Comparison of ENCODE assay signal across 1 cellular context in the genomic region with DNA sequence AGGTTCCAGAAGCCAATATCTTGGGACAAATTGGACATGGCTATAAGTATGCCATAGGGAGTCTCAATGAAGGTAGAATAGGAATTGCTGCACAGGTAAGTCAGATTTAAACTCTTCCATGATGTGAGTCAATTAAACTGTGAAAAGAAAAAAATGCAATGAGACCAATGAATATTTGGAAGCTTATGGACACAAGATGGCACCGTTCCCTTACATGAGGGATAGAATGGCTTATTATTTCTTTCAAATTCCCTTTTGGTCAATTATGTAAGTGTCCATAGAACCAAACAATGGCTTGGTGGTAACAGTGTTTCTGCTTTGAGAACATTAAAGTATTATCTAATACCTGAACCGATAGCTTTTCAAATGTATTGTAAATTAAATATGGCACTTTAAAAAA.
TF ChIP-seq lines count a peak whose summit lies in the region.

No MANE protein-coding gene starts in this region.

TF ChIP-seq in K562, 482 proteins besides CTCF, POLR2A, EP300 and RAD21:
- 0 out of 2 replicates have a peak, but pooled peaks have one; percentile 14 for TF ChIP-seq ZNF384 (IDR thresholded peaks at IDR 0.05; ENCODE audit: low read depth, low read length)
- TF ChIP-seq CBX2 (IDR thresholded peaks at IDR 0.05; ENCODE audit: insufficient read depth, low read length, poor library complexity, severe bottlenecking): no peak
- no peak for TF ChIP-seq ZEB2 (IDR thresholded peaks at IDR 0.05)
